Comparison of ENCODE assay signal across 8 cellular contexts in genomic region chr14:92748259-92749016, GRCh38. TPM values are rescaled to one million over a fixed set of nuclear protein-coding genes. Genes with fewer than 3 reads are reported as not detected.
DNase-seq lines count a peak whose midpoint lies in the region; ATAC-seq and TF ChIP-seq lines count a peak whose summit lies in the region.

LGMN (minus strand) TSS chr14:92748627; CDS start chr14:92732786, 15,841 bp downstream.

- H3K27me3 Mint-ChIP-seq in activated naive CD8-positive, alpha-beta T cell, result no peaks in the 10 kb centered on the region

- no peak for TF ChIP-seq CTCF in subcutaneous adipose tissue (IDR thresholded peaks at IDR 0.05; ENCODE audit: low read depth)

- H3K27ac Mint-ChIP-seq in activated naive CD8-positive, alpha-beta T cell, result peak within 1 kb of the TSS; percentile 64

- H3K9me3 ChIP-seq in SJCRH30 (replicated peaks), result no peaks in the 10 kb centered on the region

- H3K36me3 ChIP-seq in SJCRH30, result no peaks in the 10 kb centered on the region

- no peaks in the 10 kb centered on the region for H3K4me1 ChIP-seq in SJCRH30

- peak; percentile 70 for ATAC-seq in GM21526 (IDR thresholded peaks at IDR 0.05; ENCODE audit: low FRiP score, unreplicated experiment)

- DNase-seq in DMS 273 treated with DMSO at 0.1 percent for 48 hours (lab: John Stamatoyannopoulos, UW) (peak; percentile 92), SJCRH30 (peak; percentile 95), globus pallidus (ENCODE audit: low spot score) (peak; percentile 98), non-pigmented ciliary epithelial cell (ENCODE audit: low read depth) (peak; percentile 59)

- H3K4me3 Mint-ChIP-seq in activated naive CD8-positive, alpha-beta T cell, result peak within 1 kb of the TSS; percentile 89

- no peaks in the 10 kb centered on the region for H3K36me3 Mint-ChIP-seq in activated naive CD8-positive, alpha-beta T cell

- H3K4me3 ChIP-seq in SJCRH30, result peak within 1 kb of the TSS; percentile 73

- peak within 1 kb of the TSS; percentile 34 for H3K27ac ChIP-seq in SJCRH30

- H3K27me3 ChIP-seq in SJCRH30, result no peaks in the 10 kb centered on the region

- peaks cover 42% of the 10 kb centered on the region for H3K4me1 Mint-ChIP-seq in activated naive CD8-positive, alpha-beta T cell (ENCODE audit: low read depth)

- no peak; the same call in 1 of the 2 replicates for TF ChIP-seq EP300 in Ishikawa (IDR thresholded peaks at IDR 0.05; ENCODE audit: borderline replicate concordance)

- TF ChIP-seq RAD21 in Ishikawa (IDR thresholded peaks at IDR 0.05; ENCODE audit: low read depth), result no peak

- H3K9me3 Mint-ChIP-seq in activated naive CD8-positive, alpha-beta T cell (ENCODE audit: low read depth), result no peaks in the 10 kb centered on the region

TF ChIP-seq in Ishikawa, 13 proteins besides CTCF, POLR2A, EP300 and RAD21:
- TF ChIP-seq USF1 (IDR thresholded peaks at IDR 0.05), result no peak
- 0 out of 2 replicates have a peak, but pooled peaks have one; percentile 19 for TF ChIP-seq CREB1 (IDR thresholded peaks at IDR 0.05; ENCODE audit: low read depth)
- no peak; the same call in 1 of the 2 replicates for TF ChIP-seq TCF12 (IDR thresholded peaks at IDR 0.05; ENCODE audit: low read depth)
- TF ChIP-seq MAX (IDR thresholded peaks at IDR 0.05), result peak; percentile 80
- no peak for TF ChIP-seq NFIC (IDR thresholded peaks at IDR 0.05)
- TF ChIP-seq EGR1 (IDR thresholded peaks at IDR 0.05), result peak; percentile 89
- peak; percentile 68 for TF ChIP-seq YY1 (IDR thresholded peaks at IDR 0.05; ENCODE audit: low read depth)
- no peak for TF ChIP-seq REST (IDR thresholded peaks at IDR 0.05; ENCODE audit: low read depth)
- TF ChIP-seq ZBTB7A (IDR thresholded peaks at IDR 0.05; ENCODE audit: low read depth), result peak; percentile 94
- no peak for TF ChIP-seq CEBPB (IDR thresholded peaks at IDR 0.05)
- TF ChIP-seq FOXM1 (IDR thresholded peaks at IDR 0.05; ENCODE audit: borderline replicate concordance, low read depth), result no peak
- TF ChIP-seq TAF1 (IDR thresholded peaks at IDR 0.05; ENCODE audit: low read depth), result peak; percentile 74
- TF ChIP-seq TEAD4 (IDR thresholded peaks at IDR 0.05), result no peak

RNA-seq across cellular contexts. Expression of gene LGMN, which starts in this region (rescaled TPM):
- total RNA-seq in SJCRH30 (2014; rRNA removed; shearing (Covaris generic)), result 30.9 and 33.7 TPM in 2 replicates
- 100 to 1,000 TPM in 2 of 4 donors, 10 to 100 TPM in 2; 96.7 to 243 (median 130) TPM for total RNA-seq in subcutaneous adipose tissue

Comparison
In these comparisons a context has a peak if more than half of its experiments do, and no peak if none do; other contexts are left out.
1. Peak in every context shown above with its lines: DNase-seq, ATAC-seq, H3K4me3 ChIP-seq and H3K27ac ChIP-seq.